ENCODE assay signal across 26 cellular contexts in genomic region chr16:82094942-82095540, GRCh38. TPM values are rescaled to one million over a fixed set of nuclear protein-coding genes. Genes with fewer than 3 reads are reported as not detected.
"Had no signal": no experiment of that assay in that cellular context is flagged by ENCODE, and none has a peak within 500 bp of the region (broad histone marks: within the 10 kb centered on the region; RNA-seq: fewer than 3 reads in every experiment).

No MANE protein-coding gene starts in this region.

- H3K36me3 ChIP-seq: left ventricle myocardium inferior, transverse colon had no signal

- H3K4me3 ChIP-seq: left ventricle myocardium inferior, transverse colon had no signal

- H3K9me3 ChIP-seq: transverse colon had no signal

- H3K27ac ChIP-seq: foreskin keratinocyte, left ventricle myocardium inferior, transverse colon had no signal

- H3K36me3 Mint-ChIP-seq: activated CD8-positive, alpha-beta memory T cell treated with anti-CD3 and anti-CD28 coated beads, Interleukin-2, amount 10 ng/mL, durations not matched to agents 7 days and 5 days; immature natural killer cell; naive thymus-derived CD4-positive, alpha-beta T cell; stimulated activated naive B cell treated with anti-CD40 and anti-IgM and Interleukin-4, amounts not matched to agents 10 μg/mL and 1 μg/mL and 100 μg/mL, for 72 hours had no signal

- H3K27me3 ChIP-seq: foreskin keratinocyte, transverse colon had no signal

- H3K4me1 ChIP-seq: left ventricle myocardium inferior had no signal

- DNase-seq: activated CD4-positive, alpha-beta memory T cell treated with anti-CD3 and anti-CD28 coated beads, Interleukin-2, amount 10 ng/mL, durations not matched to agents 7 days and 5 days; activated CD4-positive, alpha-beta T cell treated with anti-CD3 and anti-CD28 coated beads, Interleukin-2, amount 10 ng/mL, durations not matched to agents 24 days and 14 days; activated CD8-positive, alpha-beta memory T cell treated with anti-CD3 and anti-CD28 coated beads, Interleukin-2, amount 10 ng/mL, durations not matched to agents 7 days and 5 days; activated effector memory CD4-positive, alpha-beta T cell treated with anti-CD3 and anti-CD28 coated beads, Interleukin-2, amount 50 U/mL, for 16 hours; activated naive CD4-positive, alpha-beta T cell treated with anti-CD3 and anti-CD28 coated beads, Interleukin-2, amount 50 U/mL, for 16 hours; activated naive CD8-positive, alpha-beta T cell treated with anti-CD3 and anti-CD28 coated beads, Interleukin-2, amount 50 U/mL, for 24 hours; activated T-cell treated with anti-CD3 and anti-CD28 coated beads for 4 hours; effector CD4-positive, alpha-beta T cell; erythroblast; foreskin keratinocyte; immature natural killer cell; left ventricle myocardium inferior; naive thymus-derived CD4-positive, alpha-beta T cell; small intestine; stimulated activated CD4-positive, alpha-beta T cell treated with anti-CD3 and anti-CD28 coated beads, Interleukin-15, amount 100 ng/mL, for 24 hours; stimulated activated CD4-positive, alpha-beta T cell treated with anti-CD3 and anti-CD28 coated beads, Interleukin-2, amount 100 ng/mL, for 48 hours; stimulated activated CD8-positive, alpha-beta memory T cell treated with anti-CD3 and anti-CD28 coated beads, Interleukin-4, amount 100 ng/mL, for 48 hours; stimulated activated naive B cell treated with anti-CD40 and anti-IgM and Interleukin-4, amounts not matched to agents 10 μg/mL and 1 μg/mL and 100 μg/mL, for 72 hours; transverse colon had no signal

- ATAC-seq: activated CD4-positive, CD25-positive, alpha-beta regulatory T cell treated with anti-CD3 and anti-CD28 coated beads, Interleukin-2, amount 50 U/mL, for 24 hours; activated CD8-positive, alpha-beta memory T cell treated with anti-CD3 and anti-CD28 coated beads, Interleukin-2, amount 10 ng/mL, durations not matched to agents 7 days and 5 days; activated naive CD8-positive, alpha-beta T cell treated with anti-CD3 and anti-CD28 coated beads, Interleukin-2, amount 50 U/mL, for 24 hours; foreskin keratinocyte; naive thymus-derived CD4-positive, alpha-beta T cell; sciatic nerve; stimulated activated naive B cell treated with anti-CD40 and anti-IgM and Interleukin-4, amounts not matched to agents 10 μg/mL and 1 μg/mL and 100 μg/mL, for 72 hours had no signal

- H3K27ac Mint-ChIP-seq: activated CD4-positive, alpha-beta memory T cell treated with anti-CD3 and anti-CD28 coated beads, Interleukin-2, amount 10 ng/mL, durations not matched to agents 7 days and 5 days; activated CD4-positive, alpha-beta T cell treated with anti-CD3 and anti-CD28 coated beads, Interleukin-2, amount 10 ng/mL, durations not matched to agents 24 days and 14 days; activated CD8-positive, alpha-beta memory T cell treated with anti-CD3 and anti-CD28 coated beads, Interleukin-2, amount 10 ng/mL, durations not matched to agents 7 days and 5 days; activated naive CD8-positive, alpha-beta T cell treated with anti-CD3 and anti-CD28 coated beads, Interleukin-2, amount 50 U/mL, for 24 hours; dendritic cell treated with granulocyte-macrophage colony-stimulating factor and Interleukin-4, amounts not matched to agents 40 ng/mL and 50 ng/mL, for 4 days; immature natural killer cell; stimulated activated naive B cell treated with anti-CD40 and anti-IgM and Interleukin-4, amounts not matched to agents 10 μg/mL and 1 μg/mL and 100 μg/mL, for 72 hours had no signal

- H3K9me3 Mint-ChIP-seq: activated CD4-positive, alpha-beta memory T cell treated with anti-CD3 and anti-CD28 coated beads, Interleukin-2, amount 10 ng/mL, durations not matched to agents 7 days and 5 days; activated CD4-positive, alpha-beta T cell treated with anti-CD3 and anti-CD28 coated beads, Interleukin-2, amount 10 ng/mL, durations not matched to agents 24 days and 14 days; activated naive CD8-positive, alpha-beta T cell treated with anti-CD3 and anti-CD28 coated beads, Interleukin-2, amount 50 U/mL, for 24 hours; dendritic cell treated with granulocyte-macrophage colony-stimulating factor and Interleukin-4, amounts not matched to agents 40 ng/mL and 50 ng/mL, for 4 days had no signal

- H3K4me1 Mint-ChIP-seq: activated CD4-positive, alpha-beta T cell treated with anti-CD3 and anti-CD28 coated beads, Interleukin-2, amount 10 ng/mL, durations not matched to agents 24 days and 14 days; activated naive CD8-positive, alpha-beta T cell treated with anti-CD3 and anti-CD28 coated beads, Interleukin-2, amount 50 U/mL, for 24 hours; stimulated activated naive B cell treated with anti-CD40 and anti-IgM and Interleukin-4, amounts not matched to agents 10 μg/mL and 1 μg/mL and 100 μg/mL, for 72 hours had no signal

- H3K4me3 Mint-ChIP-seq: activated CD4-positive, alpha-beta memory T cell treated with anti-CD3 and anti-CD28 coated beads, Interleukin-2, amount 10 ng/mL, durations not matched to agents 7 days and 5 days; activated CD4-positive, alpha-beta T cell treated with anti-CD3 and anti-CD28 coated beads, Interleukin-2, amount 10 ng/mL, durations not matched to agents 24 days and 14 days; activated CD8-positive, alpha-beta memory T cell treated with anti-CD3 and anti-CD28 coated beads, Interleukin-2, amount 10 ng/mL, durations not matched to agents 7 days and 5 days; activated naive CD8-positive, alpha-beta T cell treated with anti-CD3 and anti-CD28 coated beads, Interleukin-2, amount 50 U/mL, for 24 hours; dendritic cell treated with granulocyte-macrophage colony-stimulating factor and Interleukin-4, amounts not matched to agents 40 ng/mL and 50 ng/mL, for 4 days; immature natural killer cell; naive thymus-derived CD4-positive, alpha-beta T cell; neural crest cell; stimulated activated naive B cell treated with anti-CD40 and anti-IgM and Interleukin-4, amounts not matched to agents 10 μg/mL and 1 μg/mL and 100 μg/mL, for 72 hours had no signal

RNA-seq across cellular contexts. Expression of gene HSD17B2, which starts 60.0 kb away (rescaled TPM):
- total RNA-seq: activated CD4-positive, alpha-beta memory T cell treated with anti-CD3 and anti-CD28 coated beads, Interleukin-2, amount 10 ng/mL, durations not matched to agents 7 days and 5 days; activated CD4-positive, alpha-beta T cell treated with anti-CD3 and anti-CD28 coated beads, Interleukin-2, amount 10 ng/mL, durations not matched to agents 24 days and 14 days; activated CD8-positive, alpha-beta memory T cell treated with anti-CD3 and anti-CD28 coated beads, Interleukin-2, amount 10 ng/mL, durations not matched to agents 7 days and 5 days; left ventricle myocardium inferior; naive thymus-derived CD4-positive, alpha-beta T cell; neural crest cell; osteoblast; posterior vena cava; sciatic nerve; T-helper 2 cell treated with Interferon-gamma antibody and Interleukin-4, amounts not matched to agents 100 ng/mL and 5 ng/mL, for 36 hours had no signal
